In genomic region chr4:108950158-108950915, GRCh38 we compare ENCODE assay signal across 1 cellular context.
TF ChIP-seq lines count a peak whose summit lies in the region.

No MANE protein-coding gene starts in this region.

TF ChIP-seq in K562, 482 proteins besides CTCF, POLR2A, EP300 and RAD21 (continued from another document):
- TF ChIP-seq CGGBP1 (CRISPR knock-in tag; IDR thresholded peaks at IDR 0.05) (no peak), MEF2A (IDR thresholded peaks at IDR 0.05; ENCODE audit: control insufficient read depth, low read depth, low read length) (0 out of 2 replicates have a peak, but pooled peaks have one; percentile 48), PHF20 (IDR thresholded peaks at IDR 0.05; ENCODE audit: partially characterized antibody) (no peak), HDGF (IDR thresholded peaks at IDR 0.05) (no peak), SMC3 (conservative IDR thresholded peaks at IDR 0.05; ENCODE audit: insufficient read depth, low read depth, low read length) (no peak), THAP7 (CRISPR knock-in tag; IDR thresholded peaks at IDR 0.05) (no peak), SRF (CRISPR knock-in tag; IDR thresholded peaks at IDR 0.05) (no peak), SMAD1 (IDR thresholded peaks at IDR 0.05; ENCODE audit: low read depth, low read length, partially characterized antibody) (no peak), KLF13 (tag; IDR thresholded peaks at IDR 0.05; ENCODE audit: borderline replicate concordance, low read depth) (no peak), MYC (IDR thresholded peaks at IDR 0.05; ENCODE audit: low read depth, low read length) (0 out of 2 replicates have a peak, but pooled peaks have one; percentile 13), MYC (CRISPR knock-in tag; IDR thresholded peaks at IDR 0.05; ENCODE audit: borderline replicate concordance, low read depth) (no peak)
